Comparison of ENCODE assay signal across 18 cellular contexts in the genomic region with DNA sequence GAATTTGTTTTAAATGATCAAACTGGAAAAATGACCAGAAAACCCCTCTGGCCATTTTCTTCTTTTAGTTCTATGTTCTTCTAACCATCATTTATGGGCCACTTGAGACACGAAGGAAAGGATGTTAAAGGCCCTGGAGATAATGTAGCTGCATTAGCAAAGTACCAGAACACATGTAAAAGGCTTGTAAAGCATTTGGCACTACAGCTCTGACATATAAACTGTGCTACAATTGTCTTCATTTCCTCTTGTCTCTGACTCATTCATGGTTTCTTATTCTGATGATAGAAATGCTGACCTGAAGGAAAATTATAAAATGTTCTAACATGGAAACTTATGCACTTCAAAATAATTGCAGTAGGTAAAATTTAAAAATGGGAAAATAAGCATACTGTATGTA.
DNase-seq lines count a peak whose midpoint lies in the region; FAIRE-seq and TF ChIP-seq lines count a peak whose summit lies in the region.
"Had no signal": no experiment of that assay in that cellular context is flagged by ENCODE, and none has a peak within 500 bp of the region (broad histone marks: within the 10 kb centered on the region; RNA-seq: fewer than 3 reads in every experiment).

No MANE protein-coding gene starts in this region.

- H3K27me3 Mint-ChIP-seq in progenitor cell of endocrine pancreas = no peaks in the 10 kb centered on the region

- no peak overlapping the region for H3K4me2 ChIP-seq in keratinocyte (ENCODE audit: control insufficient read depth, extremely low read depth, insufficient read depth, low read depth, low read length)
- H3K4me2 ChIP-seq in Karpas-422 (ENCODE audit: low read depth, low read length, poor library complexity, severe bottlenecking) = no peak overlapping the region
- H3K4me2 ChIP-seq in osteoblast (ENCODE audit: insufficient read depth, low read length) = no peak overlapping the region

- H3K9ac ChIP-seq in keratinocyte (ENCODE audit: control insufficient read depth, extremely low read depth, insufficient read depth, low read length) (no peak overlapping the region), Karpas-422 (ENCODE audit: low read length) (no peak overlapping the region)

- no peak overlapping the region for H3K27ac Mint-ChIP-seq in progenitor cell of endocrine pancreas

- H3K36me3 Mint-ChIP-seq in progenitor cell of endocrine pancreas (ENCODE audit: insufficient read depth) = no peaks in the 10 kb centered on the region

- H3K9me3 Mint-ChIP-seq in progenitor cell of endocrine pancreas (ENCODE audit: low read depth) = no peaks in the 10 kb centered on the region

- H3K9me3 ChIP-seq in keratinocyte (ENCODE audit: control insufficient read depth, low read depth, low read length) (no peaks in the 10 kb centered on the region), prostate gland (no peaks in the 10 kb centered on the region), Karpas-422 (ENCODE audit: low read length) (no peaks in the 10 kb centered on the region; the same call in 1 of the 2 replicates), osteoblast (ENCODE audit: low read depth, low read length) (no peaks in the 10 kb centered on the region)
- H3K9me3 ChIP-seq: testis had no signal

- no peaks in the 10 kb centered on the region for H3K36me3 ChIP-seq in ACC112 (ENCODE audit: insufficient read depth, low read length)
- H3K36me3 ChIP-seq in bronchial epithelial cell (ENCODE audit: control insufficient read depth, insufficient read depth, low read length) = no peaks in the 10 kb centered on the region
- H3K36me3 ChIP-seq in keratinocyte (ENCODE audit: control insufficient read depth in 2 of 2, extremely low read depth in 1 of 2, insufficient read depth in 2 of 2, low read length in 2 of 2) = no peaks in the 10 kb centered on the region
- no peaks in the 10 kb centered on the region for H3K36me3 ChIP-seq in prostate gland
- H3K36me3 ChIP-seq in Karpas-422 (ENCODE audit: insufficient read depth, low read length) = no peaks in the 10 kb centered on the region
- H3K36me3 ChIP-seq in osteoblast (ENCODE audit: insufficient read depth, low read length) = no peaks in the 10 kb centered on the region

- H3K4me1 Mint-ChIP-seq in progenitor cell of endocrine pancreas (ENCODE audit: low read depth) = no peaks in the 10 kb centered on the region

- H3K4me1 ChIP-seq in ACC112 (ENCODE audit: control insufficient read depth, insufficient read depth, low read length, unreplicated experiment) = peaks cover 31% of the 10 kb centered on the region
- H3K4me1 ChIP-seq in keratinocyte (ENCODE audit: control insufficient read depth, extremely low read depth, insufficient read depth, low read length) = no peaks in the 10 kb centered on the region
- H3K4me1 ChIP-seq in prostate gland (replicated peaks) = no peaks in the 10 kb centered on the region
- H3K4me1 ChIP-seq in Karpas-422 (ENCODE audit: low read length) = no peaks in the 10 kb centered on the region
- H3K4me1 ChIP-seq in osteoblast (ENCODE audit: insufficient read depth, low read length) = peaks cover 7% of the 10 kb centered on the region
- H3K4me1 ChIP-seq: testis had no signal

- DNase-seq in HS-5 (ENCODE audit: low read depth) (peak; percentile 9), bronchial epithelial cell (ENCODE audit: low read depth) (peak; percentile 51), keratinocyte (ENCODE audit: low read depth, low spot score) (no peak), prostate gland (ENCODE audit: low spot score) (no peak), progenitor cell of endocrine pancreas (ENCODE audit: low spot score, unreplicated experiment) (no peak), Karpas-422 (no peak), osteoblast (ENCODE audit: insufficient read length, low spot score, missing footprints) (no peak)
- DNase-seq: activated CD8-positive, alpha-beta memory T cell treated with anti-CD3 and anti-CD28 coated beads for 24 hours; activated effector memory CD4-positive, alpha-beta T cell treated with anti-CD3 and anti-CD28 coated beads, Interleukin-2, amount 50 U/mL, for 16 hours; KBM-7; NCI-H1436 treated with DMSO at 0.1 percent for 48 hours; NCI-H748 treated with DMSO at 0.1 percent for 48 hours; occipital lobe; Right ventricle myocardium superior; stimulated activated CD4-positive, alpha-beta T cell treated with anti-CD3 and anti-CD28 coated beads, Interleukin-12 subunit alpha, Interleukin-12 subunit beta, amount 100 ng/mL, for 4 hours; testis had no signal

- H3K27me3 ChIP-seq in ACC112 (ENCODE audit: insufficient read depth, low read length) (no peaks in the 10 kb centered on the region), bronchial epithelial cell (ENCODE audit: control insufficient read depth, insufficient read depth, low read length) (no peaks in the 10 kb centered on the region), keratinocyte (ENCODE audit: control insufficient read depth, extremely low read depth, insufficient read depth, low read length) (no peaks in the 10 kb centered on the region), prostate gland (replicated peaks; ENCODE audit: insufficient read depth) (no peaks in the 10 kb centered on the region), Karpas-422 (ENCODE audit: low read length) (no peaks in the 10 kb centered on the region), osteoblast (ENCODE audit: insufficient read depth, low read length) (no peaks in the 10 kb centered on the region)
- H3K27me3 ChIP-seq: testis had no signal

- TF ChIP-seq CTCF in bronchial epithelial cell (IDR thresholded peaks at IDR 0.05; ENCODE audit: insufficient read depth, low read length, severe bottlenecking) (no peak), keratinocyte (optimal IDR thresholded peaks at IDR 0.05 in 1 of 3, IDR thresholded peaks at IDR 0.05 in 1 of 3, conservative IDR thresholded peaks at IDR 0.05 in 1 of 3; ENCODE audit: extremely low read depth in 1 of 3, insufficient read depth in 2 of 3, low read length in 3 of 3) (no peak), prostate gland (IDR thresholded peaks at IDR 0.05) (no peak), progenitor cell of endocrine pancreas (IDR thresholded peaks at IDR 0.05; ENCODE audit: unreplicated experiment) (no peak), osteoblast (IDR thresholded peaks at IDR 0.05; ENCODE audit: extremely low read depth, low read depth, low read length) (no peak)

- FAIRE-seq in bronchial epithelial cell (lab: Jason Lieb, UNC) (no peak), keratinocyte (lab: Jason Lieb, UNC) (peak; percentile 85)
- FAIRE-seq: TTC549 had no signal

- H3K4me3 ChIP-seq in ACC112 (ENCODE audit: low read depth, low read length) = no peak overlapping the region
- H3K4me3 ChIP-seq in bronchial epithelial cell (ENCODE audit: low read depth, low read length) = no peak overlapping the region
- no peak overlapping the region for H3K4me3 ChIP-seq in keratinocyte (ENCODE audit: control insufficient read depth in 2 of 3, extremely low read depth in 1 of 3, insufficient read depth in 2 of 3, low read depth in 1 of 3, low read length in 3 of 3)
- H3K4me3 ChIP-seq in prostate gland = no peak overlapping the region
- no peak overlapping the region for H3K4me3 ChIP-seq in Karpas-422 (ENCODE audit: low read length)
- no peak overlapping the region for H3K4me3 ChIP-seq in osteoblast (ENCODE audit: insufficient read depth, low read length)
- H3K4me3 ChIP-seq: testis had no signal

- intact Hi-C loops in prostate gland (cut with DNase I) = no loop called here

- TF ChIP-seq POLR2A in prostate gland (IDR thresholded peaks at IDR 0.05) = no peak

- WGBS in prostate gland = 20% methylated on average over 1 of the region's 1 CpG

- H3K9me2 ChIP-seq in Karpas-422 (replicated peaks; ENCODE audit: insufficient read depth, low read length) = no peaks in the 10 kb centered on the region

- H4K20me1 ChIP-seq in keratinocyte (ENCODE audit: control insufficient read depth, extremely low read depth, insufficient read depth, low read length) (no peaks in the 10 kb centered on the region), Karpas-422 (ENCODE audit: insufficient read depth, low read depth, low read length) (no peaks in the 10 kb centered on the region), osteoblast (ENCODE audit: insufficient read depth, low read length) (no peaks in the 10 kb centered on the region)

- H3K79me2 ChIP-seq in ACC112 (ENCODE audit: control insufficient read depth, insufficient read depth, low read length, unreplicated experiment) = no peaks in the 10 kb centered on the region
- no peaks in the 10 kb centered on the region for H3K79me2 ChIP-seq in keratinocyte (ENCODE audit: control insufficient read depth, insufficient read depth, low read length)
- H3K79me2 ChIP-seq in Karpas-422 (ENCODE audit: low read length) = no peaks in the 10 kb centered on the region
- H3K79me2 ChIP-seq in osteoblast (ENCODE audit: insufficient read depth, low read length) = no peaks in the 10 kb centered on the region

- no peak overlapping the region for H3K4me3 Mint-ChIP-seq in progenitor cell of endocrine pancreas (ENCODE audit: low read depth)

- H3K27ac ChIP-seq in ACC112 (ENCODE audit: low read depth, low read length) (peak overlapping the region; percentile 4; the same call in 1 of the 2 replicates), keratinocyte (ENCODE audit: control insufficient read depth, insufficient read depth, low read length) (no peak overlapping the region), prostate gland (no peak overlapping the region), Karpas-422 (ENCODE audit: low read length) (no peak overlapping the region), osteoblast (ENCODE audit: low read depth, low read length) (no peak overlapping the region)

- H3K9me1 ChIP-seq in keratinocyte (ENCODE audit: control insufficient read depth, extremely low read depth, insufficient read depth, low read length) = no peaks in the 10 kb centered on the region

- no peak overlapping the region for H2AFZ ChIP-seq in ACC112 (ENCODE audit: low read length, unreplicated experiment)
- H2AFZ ChIP-seq in keratinocyte (ENCODE audit: control insufficient read depth, low read length) = no peak overlapping the region
- H2AFZ ChIP-seq in Karpas-422 (ENCODE audit: low read length) = no peak overlapping the region
- no peak overlapping the region for H2AFZ ChIP-seq in osteoblast (ENCODE audit: low read length)

- dilution Hi-C loops in keratinocyte (cut with MboI; ENCODE audit: extremely low pct_ligation_motif_present, low sequenced_read_pairs) = no loop called here

Comparison
In these comparisons a context has a peak if more than half of its experiments do, and no peak if none do; other contexts are left out.
1. DNase-seq: peak in HS-5 (single experiment) and bronchial epithelial cell (single experiment); none in keratinocyte (single experiment), prostate gland (single experiment), progenitor cell of endocrine pancreas (single experiment), Karpas-422 (single experiment) and osteoblast (single experiment).